ENCODE assay signal across 16 cellular contexts in genomic region chr10:113492181-113492580, GRCh38.
DNase-seq lines count a peak whose midpoint lies in the region; ATAC-seq and TF ChIP-seq lines count a peak whose summit lies in the region.
"Had no signal": no experiment of that assay in that cellular context is flagged by ENCODE, and none has a peak within 500 bp of the region (broad histone marks: within the 10 kb centered on the region; RNA-seq: fewer than 3 reads in every experiment).

No MANE protein-coding gene starts in this region.

- H3K4me1 ChIP-seq in adipocyte (ENCODE audit: control insufficient read depth, insufficient read depth, low read length) (peaks cover 65% of the 10 kb centered on the region), psoas muscle (no peaks in the 10 kb centered on the region), upper lobe of right lung (peaks cover 37% of the 10 kb centered on the region)
- H3K4me1 ChIP-seq: BE2C had no signal

- no peak overlapping the region for H3K27ac Mint-ChIP-seq in activated T-cell treated with anti-CD3 and anti-CD28 coated beads, Interleukin-2, amount 50 U/mL, for 24 hours
- H3K27ac Mint-ChIP-seq: dendritic cell treated with granulocyte-macrophage colony-stimulating factor and Interleukin-4, amounts not matched to agents 40 ng/mL and 50 ng/mL, for 4 days had no signal

- no peak for TF ChIP-seq CTCF in fibroblast of mammary gland (conservative IDR thresholded peaks at IDR 0.05; ENCODE audit: control insufficient read depth, insufficient read depth, low read depth, low read length)
- no peak for TF ChIP-seq CTCF in psoas muscle (IDR thresholded peaks at IDR 0.05)
- no peak for TF ChIP-seq CTCF in upper lobe of right lung (IDR thresholded peaks at IDR 0.05)

- H3K9ac ChIP-seq in adipocyte (ENCODE audit: low read length) = peak overlapping the region; percentile 81

- no peaks in the 10 kb centered on the region for H3K4me1 Mint-ChIP-seq in activated T-cell treated with anti-CD3 and anti-CD28 coated beads, Interleukin-2, amount 50 U/mL, for 24 hours (ENCODE audit: low read depth)

- 8 to 21% (median 10%) methylated on average over 2 of the region's 2 CpGs for WGBS in psoas muscle, 3 donors

- ATAC-seq in psoas muscle = peak in 2 of 4 donors; percentile 46 to 63
- ATAC-seq in upper lobe of right lung = peak; percentile 11
- no peak for ATAC-seq in HG03460 (IDR thresholded peaks at IDR 0.05; ENCODE audit: unreplicated experiment)
- ATAC-seq: HepG2 had no signal

- peak; percentile 79 for DNase-seq in adipocyte (ENCODE audit: low read depth)
- peak; percentile 15 for DNase-seq in fibroblast of mammary gland (ENCODE audit: low read depth)
- DNase-seq in psoas muscle = no peak
- DNase-seq in upper lobe of right lung = no peak
- DNase-seq in activated T-cell treated with anti-CD3 and anti-CD28 coated beads, Interleukin-2, amount 50 U/mL, for 24 hours = no peak
- DNase-seq in effector CD8-positive, alpha-beta T cell (lab: John Stamatoyannopoulos, UW) = no peak
- DNase-seq: adrenal gland; BE2C; erythroblast; GF-D8; NCI-H187 treated with DMSO at 0.1 percent for 48 hours; NCI-H524; stimulated activated naive CD4-positive, alpha-beta T cell had no signal

- peak overlapping the region; percentile 74 for H3K4me3 ChIP-seq in adipocyte (ENCODE audit: low read length)
- H3K4me3 ChIP-seq in fibroblast of mammary gland (ENCODE audit: control insufficient read depth, low read depth, low read length) = no peak overlapping the region
- H3K4me3 ChIP-seq in psoas muscle = no peak overlapping the region
- H3K4me3 ChIP-seq in upper lobe of right lung = peak overlapping the region; percentile 40
- H3K4me3 ChIP-seq: adrenal gland had no signal

- H3K9me3 ChIP-seq in adipocyte (ENCODE audit: control insufficient read depth, low read length) = no peaks in the 10 kb centered on the region
- no peaks in the 10 kb centered on the region for H3K9me3 ChIP-seq in psoas muscle
- no peaks in the 10 kb centered on the region for H3K9me3 ChIP-seq in upper lobe of right lung
- H3K9me3 ChIP-seq: adrenal gland, BE2C had no signal

- no peaks in the 10 kb centered on the region for H3K36me3 Mint-ChIP-seq in activated T-cell treated with anti-CD3 and anti-CD28 coated beads, Interleukin-2, amount 50 U/mL, for 24 hours (ENCODE audit: low read depth)

- H3K27me3 Mint-ChIP-seq in activated T-cell treated with anti-CD3 and anti-CD28 coated beads, Interleukin-2, amount 50 U/mL, for 24 hours = peaks cover 26% of the 10 kb centered on the region

- no peaks in the 10 kb centered on the region for H3K9me3 Mint-ChIP-seq in activated T-cell treated with anti-CD3 and anti-CD28 coated beads, Interleukin-2, amount 50 U/mL, for 24 hours
- H3K9me3 Mint-ChIP-seq: dendritic cell treated with granulocyte-macrophage colony-stimulating factor and Interleukin-4, amounts not matched to agents 40 ng/mL and 50 ng/mL, for 4 days had no signal

- H3K27me3 ChIP-seq in adipocyte (replicated peaks; ENCODE audit: control insufficient read depth, insufficient read depth, low read length) = no peaks in the 10 kb centered on the region
- no peaks in the 10 kb centered on the region for H3K27me3 ChIP-seq in psoas muscle (ENCODE audit: insufficient read depth in 3 of 3, low read length in 2 of 3)
- H3K27me3 ChIP-seq in upper lobe of right lung = no peaks in the 10 kb centered on the region
- H3K27me3 ChIP-seq: adrenal gland, BE2C had no signal

- intact Hi-C loops in psoas muscle (cut with DNase I) = no loop called here
- intact Hi-C loops in upper lobe of right lung (cut with DNase I) = no loop called here

- H3K27ac ChIP-seq in psoas muscle = peak overlapping the region; percentile 30
- H3K27ac ChIP-seq in upper lobe of right lung = peak overlapping the region; percentile 68

- H3K36me3 ChIP-seq in adipocyte (ENCODE audit: control insufficient read depth, insufficient read depth, low read length, severe bottlenecking) (no peaks in the 10 kb centered on the region), psoas muscle (ENCODE audit: insufficient read depth in 1 of 2, low read depth in 1 of 2) (no peaks in the 10 kb centered on the region), upper lobe of right lung (no peaks in the 10 kb centered on the region)
- H3K36me3 ChIP-seq: adrenal gland, BE2C had no signal

- no peak overlapping the region for H3K4me3 Mint-ChIP-seq in activated T-cell treated with anti-CD3 and anti-CD28 coated beads, Interleukin-2, amount 50 U/mL, for 24 hours
- H3K4me3 Mint-ChIP-seq: dendritic cell treated with granulocyte-macrophage colony-stimulating factor and Interleukin-4, amounts not matched to agents 40 ng/mL and 50 ng/mL, for 4 days had no signal

Comparison
In these comparisons a context has a peak if more than half of its experiments do, and no peak if none do; other contexts are left out.
1. DNase-seq: peak in adipocyte (single experiment) and fibroblast of mammary gland (single experiment); none in psoas muscle (0 of 2), upper lobe of right lung (single experiment), activated T-cell treated with anti-CD3 and anti-CD28 coated beads, Interleukin-2, amount 50 U/mL, for 24 hours (single experiment) and effector CD8-positive, alpha-beta T cell (single experiment).
2. H3K4me3 ChIP-seq: peak in adipocyte (single experiment) and upper lobe of right lung (single experiment); none in fibroblast of mammary gland (single experiment) and psoas muscle (single experiment).